In the genomic region with DNA sequence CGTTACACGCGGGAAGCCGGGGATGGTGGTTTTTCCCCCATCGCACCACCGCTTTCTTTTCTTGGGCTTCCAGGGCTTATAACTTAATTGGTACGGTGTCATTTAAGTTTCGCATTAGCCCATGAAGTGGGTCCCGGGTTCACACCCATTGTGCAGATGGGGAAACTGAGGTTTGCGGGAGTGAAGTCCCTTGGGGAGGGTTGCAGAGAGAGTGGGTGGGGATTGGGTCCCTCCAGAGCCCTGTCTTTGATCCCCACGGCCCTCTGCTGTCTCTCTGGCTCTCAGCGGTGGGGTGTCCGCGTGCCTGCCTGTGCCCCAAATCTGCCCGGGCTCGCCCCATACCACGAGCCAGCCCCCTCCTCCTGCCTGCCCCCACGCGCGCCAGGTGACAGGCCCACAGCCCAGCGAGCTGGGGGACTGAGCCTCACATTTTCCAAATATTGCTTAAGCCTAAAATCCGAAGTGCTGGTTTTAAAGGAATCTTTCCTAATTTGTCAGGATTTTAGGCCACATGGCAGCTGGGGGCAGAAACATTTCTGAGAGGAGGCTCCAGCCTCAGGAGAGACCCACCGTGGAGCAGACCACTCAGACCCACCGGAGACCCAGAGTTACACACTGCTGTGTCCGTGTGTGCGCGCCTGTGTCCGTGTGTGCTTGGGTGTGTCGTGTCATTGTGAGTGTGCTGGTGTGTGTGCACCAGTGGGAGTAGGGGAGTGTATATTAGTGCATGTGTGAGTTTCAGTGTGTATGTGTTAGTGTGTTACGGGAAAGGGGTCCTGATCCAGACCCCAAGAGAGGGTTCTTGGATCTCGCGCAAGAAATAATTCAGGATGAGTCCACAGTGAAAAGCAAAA, we compare ENCODE assay signal across 1 cellular context.
TF ChIP-seq lines count a peak whose summit lies in the region.

No MANE protein-coding gene starts in this region.

TF ChIP-seq in GM12878, 131 proteins besides CTCF, POLR2A, EP300 and RAD21:
- TF ChIP-seq TCF3 (IDR thresholded peaks at IDR 0.05; ENCODE audit: borderline replicate concordance, insufficient read depth, low read depth, low read length): peak; percentile 74; the same call in 1 of the 2 replicates
- TF ChIP-seq, protein P1, sequence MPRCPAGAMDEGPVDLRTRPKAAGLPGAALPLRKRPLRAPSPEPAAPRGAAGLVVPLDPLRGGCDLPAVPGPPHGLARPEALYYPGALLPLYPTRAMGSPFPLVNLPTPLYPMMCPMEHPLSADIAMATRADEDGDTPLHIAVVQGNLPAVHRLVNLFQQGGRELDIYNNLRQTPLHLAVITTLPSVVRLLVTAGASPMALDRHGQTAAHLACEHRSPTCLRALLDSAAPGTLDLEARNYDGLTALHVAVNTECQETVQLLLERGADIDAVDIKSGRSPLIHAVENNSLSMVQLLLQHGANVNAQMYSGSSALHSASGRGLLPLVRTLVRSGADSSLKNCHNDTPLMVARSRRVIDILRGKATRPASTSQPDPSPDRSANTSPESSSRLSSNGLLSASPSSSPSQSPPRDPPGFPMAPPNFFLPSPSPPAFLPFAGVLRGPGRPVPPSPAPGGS (IDR thresholded peaks at IDR 0.05; ENCODE audit: borderline replicate concordance, insufficient read depth, low read depth, low read length, poor library complexity, severe bottlenecking): peak; percentile 63
- TF ChIP-seq, protein P2, sequence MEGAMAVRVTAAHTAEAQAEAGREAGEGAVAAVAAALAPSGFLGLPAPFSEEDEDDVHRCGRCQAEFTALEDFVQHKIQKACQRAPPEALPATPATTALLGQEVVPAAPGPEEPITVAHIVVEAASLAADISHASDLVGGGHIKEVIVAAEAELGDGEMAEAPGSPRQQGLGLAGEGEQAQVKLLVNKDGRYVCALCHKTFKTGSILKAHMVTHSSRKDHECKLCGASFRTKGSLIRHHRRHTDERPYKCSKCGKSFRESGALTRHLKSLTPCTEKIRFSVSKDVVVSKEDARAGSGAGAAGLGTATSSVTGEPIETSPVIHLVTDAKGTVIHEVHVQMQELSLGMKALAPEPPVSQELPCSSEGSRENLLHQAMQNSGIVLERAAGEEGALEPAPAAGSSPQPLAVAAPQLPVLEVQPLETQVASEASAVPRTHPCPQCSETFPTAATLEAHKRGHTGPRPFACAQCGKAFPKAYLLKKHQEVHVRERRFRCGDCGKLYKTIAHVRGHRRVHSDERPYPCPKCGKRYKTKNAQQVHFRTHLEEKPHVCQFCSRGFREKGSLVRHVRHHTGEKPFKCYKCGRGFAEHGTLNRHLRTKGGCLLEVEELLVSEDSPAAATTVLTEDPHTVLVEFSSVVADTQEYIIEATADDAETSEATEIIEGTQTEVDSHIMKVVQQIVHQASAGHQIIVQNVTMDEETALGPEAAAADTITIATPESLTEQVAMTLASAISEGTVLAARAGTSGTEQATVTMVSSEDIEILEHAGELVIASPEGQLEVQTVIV (IDR thresholded peaks at IDR 0.05; ENCODE audit: borderline replicate concordance, partially characterized antibody): no peak
TF ChIP-seq in GM12878: peak in this region for 2.
